ENCODE assay signal across 8 cellular contexts in genomic region chr17:2398655-2399571, GRCh38. TPM values are rescaled to one million over a fixed set of nuclear protein-coding genes. Genes with fewer than 3 reads are reported as not detected.
DNase-seq lines count a peak whose midpoint lies in the region; ATAC-seq, FAIRE-seq and TF ChIP-seq lines count a peak whose summit lies in the region.

No MANE protein-coding gene starts in this region.

- H3K9ac ChIP-seq in kidney (ENCODE audit: low read length in 2 of 2): peak overlapping the region; percentile 81 to 86

- TF ChIP-seq CTCF in kidney (IDR thresholded peaks at IDR 0.05; ENCODE audit: borderline replicate concordance, extremely low read depth, insufficient read depth): no peak

- no peak for ATAC-seq in GM19452 (IDR thresholded peaks at IDR 0.05; ENCODE audit: unreplicated experiment)

- DNase-seq in EL (peak; percentile 76), NCI-H146 treated with DMSO at 0.1 percent for 48 hours (lab: John Stamatoyannopoulos, UW; ENCODE audit: unreplicated experiment) (peak; percentile 57), caudate nucleus (lab: John Stamatoyannopoulos, UW) (peak in 38 of 61 donors; percentile 25 to 78 (median 46)), kidney (peak; percentile 91), GM19238 (ENCODE audit: insufficient read length, low spot score) (no peak)
- DNase-seq in activated CD4-positive, CD25-positive, alpha-beta regulatory T cell treated with anti-CD3 and anti-CD28 coated beads, Interleukin-2, amount 50 U/mL, for 16 hours (ENCODE audit: low read depth, low spot score): peak; percentile 26
- peak; percentile 24 to 47 for DNase-seq in stimulated activated CD4-positive, alpha-beta T cell treated with anti-CD3 and anti-CD28 coated beads, Interleukin-15, amount 100 ng/mL, for 1 hour (ENCODE audit: low read depth in 1 of 2, low spot score in 1 of 2)

- no peak for FAIRE-seq in kidney (lab: Jason Lieb, UNC)

- H3K4me1 ChIP-seq in kidney (ENCODE audit: control insufficient read depth in 1 of 2, insufficient read depth in 1 of 2, low read depth in 1 of 2, low read length in 2 of 2): peaks cover 44 to 48% of the 10 kb centered on the region in 2 donors

- H3K4me3 ChIP-seq in kidney (ENCODE audit: low read length in 2 of 2): peak overlapping the region; percentile 80 to 98

- H3K9me3 ChIP-seq in kidney (ENCODE audit: control insufficient read depth in 1 of 2, low read length in 2 of 2): no peaks in the 10 kb centered on the region

- intact Hi-C loops in kidney (cut with DNase I): no loop called here

- H3K36me3 ChIP-seq in kidney (ENCODE audit: control insufficient read depth in 1 of 2, insufficient read depth in 2 of 2, low read length in 2 of 2): no peaks in the 10 kb centered on the region

- H3K27ac ChIP-seq in caudate nucleus (ENCODE audit: low read depth, low read length) (peak overlapping the region; percentile 98), kidney (ENCODE audit: low read depth in 2 of 2, low read length in 2 of 2) (peak overlapping the region; percentile 99 to 100)

RNA-seq across cellular contexts. Expression of gene MNT, which starts 1.9 kb away (rescaled TPM):
- total RNA-seq in kidney: 39.8 TPM
- polyA plus RNA-seq in kidney (ENCODE audit: insufficient read depth, low read depth, low replicate concordance): 3.7 TPM
